In genomic region chr12:110745632-110746284, GRCh38 we compare ENCODE assay signal across 16 cellular contexts. TPM values are rescaled to one million over a fixed set of nuclear protein-coding genes. Genes with fewer than 3 reads are reported as not detected.
DNase-seq lines count a peak whose midpoint lies in the region; ATAC-seq and TF ChIP-seq lines count a peak whose summit lies in the region.
"Had no signal": no experiment of that assay in that cellular context is flagged by ENCODE, and none has a peak within 500 bp of the region (broad histone marks: within the 10 kb centered on the region; RNA-seq: fewer than 3 reads in every experiment).

No MANE protein-coding gene starts in this region.

- H4K20me1 ChIP-seq in PC-3 (ENCODE audit: low read length), result peaks cover 15% of the 10 kb centered on the region

- H3K27me3 ChIP-seq in layer of hippocampus (ENCODE audit: control insufficient read depth, insufficient read depth, low read length) (no peaks in the 10 kb centered on the region), PC-3 (ENCODE audit: low read length) (no peaks in the 10 kb centered on the region)
- H3K27me3 ChIP-seq: thyroid gland had no signal

- POLR2A ChIA-PET in PC-3 (lab: Charles Lee; ENCODE audit: unreplicated experiment), result no interaction called here

- 0 out of 2 replicates have a peak, but pooled peaks cover 3% of the 10 kb centered on the region for H3K36me3 ChIP-seq in PC-3 (ENCODE audit: low read depth, low read length)
- H3K36me3 ChIP-seq: thyroid gland had no signal

- no peaks in the 10 kb centered on the region for H3K9me2 ChIP-seq in PC-3 (replicated peaks; ENCODE audit: low read length)

- H3K4me1 ChIP-seq in PC-3 (ENCODE audit: insufficient read depth, low read length), result peaks cover 26% of the 10 kb centered on the region

- no peak overlapping the region for H3K4me2 ChIP-seq in PC-3 (ENCODE audit: low read length)

- H3K4me3 ChIP-seq in PC-3 (ENCODE audit: low read length), result no peak overlapping the region
- H3K4me3 ChIP-seq: mucosa of descending colon, SK-N-MC, thyroid gland had no signal

- H3K27ac ChIP-seq in layer of hippocampus (ENCODE audit: low read depth, low read length), result peak overlapping the region; percentile 4
- H3K27ac ChIP-seq in PC-3 (ENCODE audit: low read length), result no peak overlapping the region
- H3K27ac ChIP-seq: SK-N-MC, thyroid gland had no signal

- DNase-seq in M059J (ENCODE audit: low read depth), result peak; percentile 6
- DNase-seq in astrocyte of the hippocampus (ENCODE audit: low read depth, low spot score), result peak; percentile 49
- DNase-seq in superior temporal gyrus (ENCODE audit: extremely low spot score), result peak; percentile 37
- no peak for DNase-seq in NCI-H1048 (lab: John Stamatoyannopoulos, UW)
- DNase-seq in PC-3, result no peak
- DNase-seq in SW480 (ENCODE audit: low spot score), result no peak
- DNase-seq: activated naive CD8-positive, alpha-beta T cell treated with anti-CD3 and anti-CD28 coated beads, Interleukin-2, amount 10 ng/mL, durations not matched to agents 7 days and 5 days; AML-193; NCI-H1417 treated with DMSO at 0.1 percent for 48 hours; occipital lobe; OCI-M1; stimulated activated CD4-positive, alpha-beta T cell treated with anti-CD3 and anti-CD28 coated beads, Interleukin-15, amount 100 ng/mL, for 24 hours; thyroid gland had no signal

- H3K79me2 ChIP-seq in PC-3 (ENCODE audit: low read length), result peaks cover 26% of the 10 kb centered on the region

- intact Hi-C loops in PC-3 (cut with micrococcal nuclease), result no loop called here

- no peak overlapping the region for H3K9ac ChIP-seq in PC-3 (ENCODE audit: low read length)

- no peak for ATAC-seq in PC-3

- no peak for TF ChIP-seq CTCF in PC-3 (conservative IDR thresholded peaks at IDR 0.05; ENCODE audit: low read depth, low read length)

- no peaks in the 10 kb centered on the region for H3K9me3 ChIP-seq in PC-3 (ENCODE audit: low read length)
- H3K9me3 ChIP-seq: mucosa of descending colon, thyroid gland had no signal

- H3F3A ChIP-seq in PC-3 (ENCODE audit: low read length, unreplicated experiment), result no peaks in the 10 kb centered on the region

- H2AFZ ChIP-seq in PC-3 (ENCODE audit: low read length), result no peak overlapping the region

- CTCF ChIA-PET in PC-3 (lab: Charles Lee), result no interaction called here

- BruUV-seq in PC-3 (replicated peaks; lab: Mats Ljungman, UMichigan), result no TSS peak

RNA-seq across cellular contexts. Expression of gene PPP1CC, which starts 3.1 kb away (rescaled TPM):
- 107 and 130 TPM in 2 replicates for total RNA-seq in M059J (2014; rRNA removed; shearing (Covaris generic))
- 202 and 204 TPM in 2 replicates for total RNA-seq in PC-3 (2014; rRNA removed)

RNA-seq across cellular contexts. Expression of gene HVCN1, which starts 56.8 kb away (rescaled TPM):
- total RNA-seq in M059J (2014; rRNA removed; shearing (Covaris generic)), result 0.30 and 2.1 TPM in 2 replicates
- 2.2 and 3.3 TPM in 2 replicates for total RNA-seq in PC-3 (2014; rRNA removed)

Comparison
In these comparisons a context has a peak if more than half of its experiments do, and no peak if none do; other contexts are left out.
1. DNase-seq: peak in M059J (single experiment), astrocyte of the hippocampus (single experiment) and superior temporal gyrus (single experiment); none in NCI-H1048 (single experiment), PC-3 (single experiment) and SW480 (single experiment).